In the genomic region with DNA sequence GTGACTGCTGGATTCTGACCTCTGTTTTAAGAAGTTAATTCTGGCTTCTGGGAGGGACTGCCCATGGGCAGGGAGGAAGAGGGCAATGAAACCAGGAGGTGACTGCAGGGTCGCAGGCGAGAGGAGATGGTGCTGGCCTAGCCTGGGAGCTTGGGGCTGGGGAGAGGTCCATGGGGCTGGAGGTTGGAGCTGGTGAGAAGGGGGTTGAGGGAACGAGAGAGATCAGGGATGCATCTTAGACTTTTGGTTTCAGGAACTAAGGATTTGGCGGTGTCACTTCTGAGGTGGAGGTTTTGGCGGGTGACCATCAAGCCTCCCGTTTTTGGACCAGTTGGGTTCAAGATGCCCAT, we compare ENCODE assay signal across 1 cellular context.
TF ChIP-seq lines count a peak whose summit lies in the region.

No MANE protein-coding gene starts in this region.

TF ChIP-seq in HepG2, 621 proteins besides CTCF, POLR2A, EP300 and RAD21:
- TF ChIP-seq ZNF432 (CRISPR knock-in tag; IDR thresholded peaks at IDR 0.05; ENCODE audit: borderline replicate concordance) (no peak), ATF4 (CRISPR knock-in tag; IDR thresholded peaks at IDR 0.05) (no peak), DMTF1 (CRISPR knock-in tag; IDR thresholded peaks at IDR 0.05) (no peak), JDP2 (CRISPR knock-in tag; IDR thresholded peaks at IDR 0.05; ENCODE audit: borderline replicate concordance) (no peak), ZNF891 (CRISPR knock-in tag; IDR thresholded peaks at IDR 0.05) (0 out of 2 replicates have a peak, but pooled peaks have one; percentile 13), ATRX (CRISPR knock-in tag; IDR thresholded peaks at IDR 0.05; ENCODE audit: borderline replicate concordance) (no peak), MLX (CRISPR knock-in tag; IDR thresholded peaks at IDR 0.05) (no peak), AGO2 (optimal IDR thresholded peaks at IDR 0.05; ENCODE audit: low read depth, low read length) (peak; percentile 93), ZNF556 (CRISPR knock-in tag; IDR thresholded peaks at IDR 0.05; ENCODE audit: borderline replicate concordance) (no peak), ZNF639 (CRISPR knock-in tag; conservative IDR thresholded peaks at IDR 0.05) (no peak), RBM22 (optimal IDR thresholded peaks at IDR 0.05; ENCODE audit: low read length) (peak; percentile 97), ARID5B (CRISPR knock-in tag; IDR thresholded peaks at IDR 0.05) (no peak), HNRNPH1 (optimal IDR thresholded peaks at IDR 0.05; ENCODE audit: low read depth, low read length) (peak; percentile 47), RFX3 (CRISPR knock-in tag; IDR thresholded peaks at IDR 0.05) (no peak), PITX1 (CRISPR knock-in tag; IDR thresholded peaks at IDR 0.05) (no peak)
- TF ChIP-seq, protein P1, sequence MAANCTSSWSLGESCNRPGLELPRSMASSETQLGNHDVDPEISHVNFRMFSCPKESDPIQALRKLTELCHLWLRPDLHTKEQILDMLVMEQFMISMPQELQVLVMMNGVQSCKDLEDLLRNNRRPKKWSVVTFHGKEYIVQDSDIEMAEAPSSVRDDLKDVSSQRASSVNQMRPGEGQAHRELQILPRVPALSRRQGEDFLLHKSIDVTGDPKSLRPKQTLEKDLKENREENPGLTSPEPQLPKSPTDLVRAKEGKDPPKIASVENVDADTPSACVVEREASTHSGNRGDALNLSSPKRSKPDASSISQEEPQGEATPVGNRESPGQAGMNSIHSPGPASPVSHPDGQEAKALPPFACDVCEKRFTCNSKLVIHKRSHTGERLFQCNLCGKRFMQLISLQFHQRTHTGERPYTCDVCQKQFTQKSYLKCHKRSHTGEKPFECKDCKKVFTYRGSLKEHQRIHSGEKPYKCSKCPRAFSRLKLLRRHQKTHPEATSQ (CRISPR knock-in tag; IDR thresholded peaks at IDR 0.05; ENCODE audit: borderline replicate concordance): no peak
- TF ChIP-seq, protein P2, sequence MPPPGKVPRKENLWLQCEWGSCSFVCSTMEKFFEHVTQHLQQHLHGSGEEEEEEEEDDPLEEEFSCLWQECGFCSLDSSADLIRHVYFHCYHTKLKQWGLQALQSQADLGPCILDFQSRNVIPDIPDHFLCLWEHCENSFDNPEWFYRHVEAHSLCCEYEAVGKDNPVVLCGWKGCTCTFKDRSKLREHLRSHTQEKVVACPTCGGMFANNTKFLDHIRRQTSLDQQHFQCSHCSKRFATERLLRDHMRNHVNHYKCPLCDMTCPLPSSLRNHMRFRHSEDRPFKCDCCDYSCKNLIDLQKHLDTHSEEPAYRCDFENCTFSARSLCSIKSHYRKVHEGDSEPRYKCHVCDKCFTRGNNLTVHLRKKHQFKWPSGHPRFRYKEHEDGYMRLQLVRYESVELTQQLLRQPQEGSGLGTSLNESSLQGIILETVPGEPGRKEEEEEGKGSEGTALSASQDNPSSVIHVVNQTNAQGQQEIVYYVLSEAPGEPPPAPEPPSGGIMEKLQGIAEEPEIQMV (CRISPR knock-in tag; IDR thresholded peaks at IDR 0.05; ENCODE audit: low read depth): no peak
- TF ChIP-seq, protein P3, sequence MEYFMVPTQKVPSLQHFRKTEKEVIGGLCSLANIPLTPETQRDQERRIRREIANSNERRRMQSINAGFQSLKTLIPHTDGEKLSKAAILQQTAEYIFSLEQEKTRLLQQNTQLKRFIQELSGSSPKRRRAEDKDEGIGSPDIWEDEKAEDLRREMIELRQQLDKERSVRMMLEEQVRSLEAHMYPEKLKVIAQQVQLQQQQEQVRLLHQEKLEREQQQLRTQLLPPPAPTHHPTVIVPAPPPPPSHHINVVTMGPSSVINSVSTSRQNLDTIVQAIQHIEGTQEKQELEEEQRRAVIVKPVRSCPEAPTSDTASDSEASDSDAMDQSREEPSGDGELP (IDR thresholded peaks at IDR 0.05; ENCODE audit: borderline replicate concordance, low read depth): no peak
